Comparison of ENCODE assay signal across 23 cellular contexts in the genomic region with DNA sequence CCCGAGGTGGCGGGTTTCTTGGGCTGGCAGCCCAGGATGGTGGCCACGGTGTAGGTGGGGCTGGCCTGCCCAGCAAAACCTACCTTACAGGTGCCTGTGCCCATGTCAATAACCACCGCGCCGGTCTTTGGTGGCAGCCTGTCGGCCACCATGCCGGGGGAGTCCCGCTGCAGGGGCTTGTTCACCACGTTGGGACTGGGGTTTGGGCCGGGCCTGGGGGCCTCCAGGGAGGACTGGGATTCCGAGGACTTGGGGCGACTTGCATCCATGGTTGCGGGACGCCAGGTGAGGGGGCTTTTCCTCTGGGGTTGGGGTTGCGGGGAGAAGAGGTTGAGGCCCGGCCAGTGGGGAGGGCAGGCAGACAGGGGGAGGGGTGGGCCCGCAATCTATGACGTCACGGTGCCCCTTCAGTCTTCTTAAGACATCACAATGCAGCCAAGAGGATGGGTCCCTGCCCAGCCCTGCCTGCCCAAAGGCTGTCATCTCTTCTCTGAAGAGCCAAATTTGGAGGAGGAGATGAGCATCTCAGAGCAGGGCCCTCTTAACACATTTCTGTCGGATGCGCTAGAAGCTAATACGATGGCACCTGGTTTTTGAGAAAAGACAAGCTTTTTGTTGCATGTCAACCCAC. TPM values are rescaled to one million over a fixed set of nuclear protein-coding genes. Genes with fewer than 3 reads are reported as not detected.
DNase-seq lines count a peak whose midpoint lies in the region; ATAC-seq, FAIRE-seq and TF ChIP-seq lines count a peak whose summit lies in the region.
"Had no signal": no experiment of that assay in that cellular context is flagged by ENCODE, and none has a peak within 500 bp of the region (broad histone marks: within the 10 kb centered on the region; RNA-seq: fewer than 3 reads in every experiment).

A gene with protein sequence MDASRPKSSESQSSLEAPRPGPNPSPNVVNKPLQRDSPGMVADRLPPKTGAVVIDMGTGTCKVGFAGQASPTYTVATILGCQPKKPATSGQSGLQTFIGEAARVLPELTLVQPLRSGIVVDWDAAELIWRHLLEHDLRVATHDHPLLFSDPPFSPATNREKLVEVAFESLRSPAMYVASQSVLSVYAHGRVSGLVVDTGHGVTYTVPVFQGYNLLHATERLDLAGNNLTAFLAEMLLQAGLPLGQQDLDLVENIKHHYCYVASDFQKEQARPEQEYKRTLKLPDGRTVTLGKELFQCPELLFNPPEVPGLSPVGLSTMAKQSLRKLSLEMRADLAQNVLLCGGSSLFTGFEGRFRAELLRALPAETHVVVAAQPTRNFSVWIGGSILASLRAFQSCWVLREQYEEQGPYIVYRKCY (minus strand): TSS at position 363 of the 631 bp plus-strand sequence. CDS start 94 bp downstream, at position 269.

- no peak within 1 kb of the TSS for H3K4me2 ChIP-seq in HepG2 (ENCODE audit: low read depth, low read length)
- H3K4me2 ChIP-seq in osteoblast (ENCODE audit: insufficient read depth, low read length) = no peak within 1 kb of the TSS
- no peak within 1 kb of the TSS for H3K4me2 ChIP-seq in MM.1S (ENCODE audit: low read depth, low read length)
- H3K4me2 ChIP-seq: BLaER1 had no signal

- intact Hi-C loops in HepG2 (cut with micrococcal nuclease; ENCODE audit: unreplicated experiment) = no loop called here
- intact Hi-C loops in right lobe of liver (cut with DNase I) = no loop called here

- no peak for TF ChIP-seq RAD21 in HepG2 (CRISPR knock-in tag; IDR thresholded peaks at IDR 0.05)

- DNase-seq in HepG2 (ENCODE audit: low spot score) (no peak), right lobe of liver (no peak), T-helper 17 cell (no peak), osteoblast (ENCODE audit: insufficient read length, low spot score, missing footprints) (peak; percentile 53), MM.1S (no peak), SIG-M5 treated with dmso at 0.1 percent for 504 hours (lab: John Stamatoyannopoulos, UW; ENCODE audit: unreplicated experiment) (no peak)
- DNase-seq: CD4-positive, alpha-beta T cell; GOT3; HCEC 1CT; Karpas-422; NCI-H2029; NCI-H446; NCI-H526; SHP77 treated with DMSO at 0.1 percent for 48 hours had no signal

- H3K9me3 ChIP-seq in HepG2 (ENCODE audit: low read length) = no peaks in the 10 kb centered on the region
- no peaks in the 10 kb centered on the region for H3K9me3 ChIP-seq in right lobe of liver
- no peaks in the 10 kb centered on the region for H3K9me3 ChIP-seq in T-helper 17 cell (ENCODE audit: control insufficient read depth, low read length, poor library complexity, severe bottlenecking)
- H3K9me3 ChIP-seq in osteoblast (ENCODE audit: low read depth, low read length) = no peaks in the 10 kb centered on the region
- H3K9me3 ChIP-seq in MM.1S (replicated peaks; ENCODE audit: insufficient read depth, low read length) = no peaks in the 10 kb centered on the region
- H3K9me3 ChIP-seq: BLaER1 had no signal

- H3K4me1 ChIP-seq in HepG2 (ENCODE audit: insufficient read depth, low read length) (no peaks in the 10 kb centered on the region), right lobe of liver (no peaks in the 10 kb centered on the region), osteoblast (ENCODE audit: insufficient read depth, low read length) (no peaks in the 10 kb centered on the region), MM.1S (ENCODE audit: low read length) (no peaks in the 10 kb centered on the region)

- H3K4me3 Mint-ChIP-seq in T-helper 17 cell = no peak within 1 kb of the TSS
- H3K4me3 Mint-ChIP-seq: CD4-positive, alpha-beta T cell had no signal

- peak within 1 kb of the TSS; percentile 51 for H3K27ac Mint-ChIP-seq in T-helper 17 cell
- H3K27ac Mint-ChIP-seq: CD4-positive, alpha-beta T cell had no signal

- H3K9me2 ChIP-seq in MM.1S (replicated peaks; ENCODE audit: insufficient read depth, low read length) = no peaks in the 10 kb centered on the region

- H3K27me3 Mint-ChIP-seq in T-helper 17 cell = no peaks in the 10 kb centered on the region

- H3K27ac ChIP-seq in HepG2 (ENCODE audit: extremely low read length, insufficient read depth, low read length) (no peak within 1 kb of the TSS), right lobe of liver (no peak within 1 kb of the TSS), osteoblast (ENCODE audit: low read depth, low read length) (no peak within 1 kb of the TSS), MM.1S (ENCODE audit: low read length) (no peak within 1 kb of the TSS)
- H3K27ac ChIP-seq: BLaER1, SK-N-MC had no signal

- peaks cover 41% of the 10 kb centered on the region for H3K4me1 Mint-ChIP-seq in T-helper 17 cell

- no peaks in the 10 kb centered on the region for H3K79me2 ChIP-seq in HepG2 (ENCODE audit: insufficient read depth, low read length)
- no peaks in the 10 kb centered on the region for H3K79me2 ChIP-seq in osteoblast (ENCODE audit: insufficient read depth, low read length)
- no peaks in the 10 kb centered on the region for H3K79me2 ChIP-seq in MM.1S (ENCODE audit: low read length)

- H3K36me3 ChIP-seq in HepG2 (replicated peaks in 1 of 2; ENCODE audit: control insufficient read depth in 1 of 2, insufficient read depth in 2 of 2, low read length in 2 of 2) (no peaks in the 10 kb centered on the region), right lobe of liver (no peaks in the 10 kb centered on the region), osteoblast (ENCODE audit: insufficient read depth, low read length) (no peaks in the 10 kb centered on the region), MM.1S (replicated peaks; ENCODE audit: insufficient read depth, low read length) (no peaks in the 10 kb centered on the region)
- H3K36me3 ChIP-seq: BLaER1 had no signal

- no peak within 1 kb of the TSS for H3K4me3 ChIP-seq in HepG2 (replicated peaks in 1 of 3; ENCODE audit: insufficient read depth in 1 of 3, low read depth in 2 of 3, low read length in 3 of 3)
- no peak within 1 kb of the TSS for H3K4me3 ChIP-seq in right lobe of liver
- no peak within 1 kb of the TSS for H3K4me3 ChIP-seq in osteoblast (ENCODE audit: insufficient read depth, low read length)
- H3K4me3 ChIP-seq in MM.1S (ENCODE audit: low read length) = no peak within 1 kb of the TSS
- H3K4me3 ChIP-seq: BLaER1, SK-N-MC had no signal

- 51% methylated on average over 11 of the region's 23 CpGs for WGBS in HepG2 (ENCODE audit: low lambda C conversion rate)
- 63% methylated on average over 11 of the region's 23 CpGs for WGBS in right lobe of liver (ENCODE audit: insufficient coverage, low coverage, low lambda C conversion rate, missing lambda C conversion rate)

- no peak for TF ChIP-seq POLR2A in HepG2 (IDR thresholded peaks at IDR 0.05; ENCODE audit: insufficient read depth in 1 of 2, low read depth in 2 of 2, low read length in 2 of 2)
- TF ChIP-seq POLR2A in right lobe of liver (IDR thresholded peaks at IDR 0.05) = no peak

- CTCF ChIA-PET in HepG2 (lab: Yijun Ruan, JAX; ENCODE audit: low intra/inter-chr PET ratio, low total read pairs) = interaction anchor here (0.5 kb wide), 1 partner anchor 56 kb away, joined by 3 read pairs; no protein-coding TSS in a partner anchor

- H3K9ac ChIP-seq in HepG2 (ENCODE audit: insufficient read depth, low read depth, low read length) (no peak within 1 kb of the TSS), MM.1S (ENCODE audit: low read length) (no peak within 1 kb of the TSS)
- H3K9ac ChIP-seq: BLaER1 had no signal

- H3K27me3 ChIP-seq in HepG2 (ENCODE audit: control insufficient read depth in 1 of 2, insufficient read depth in 2 of 2, low read length in 2 of 2) (no peaks in the 10 kb centered on the region; a peak in 1 of 5 replicates), right lobe of liver (no peaks in the 10 kb centered on the region), osteoblast (ENCODE audit: insufficient read depth, low read length) (no peaks in the 10 kb centered on the region), MM.1S (replicated peaks; ENCODE audit: insufficient read depth, low read length) (peaks cover 20% of the 10 kb centered on the region)
- H3K27me3 ChIP-seq: BLaER1 had no signal

- TF ChIP-seq CTCF in HepG2 (CRISPR knock-in tag; IDR thresholded peaks at IDR 0.05) (no peak), right lobe of liver (IDR thresholded peaks at IDR 0.05) (no peak), osteoblast (IDR thresholded peaks at IDR 0.05; ENCODE audit: extremely low read depth, low read depth, low read length) (no peak), MM.1S (IDR thresholded peaks at IDR 0.05; ENCODE audit: low read length) (no peak)

- ATAC-seq in HepG2 (no peak), right lobe of liver (no peak), T-helper 17 cell (no peak), GM21723 (IDR thresholded peaks at IDR 0.05; ENCODE audit: unreplicated experiment) (no peak)

- TF ChIP-seq EP300 in HepG2 (IDR thresholded peaks at IDR 0.05; ENCODE audit: low read depth in 2 of 2, low read length in 2 of 2) (no peak), HepG2 (CRISPR knock-in tag; IDR thresholded peaks at IDR 0.05; ENCODE audit: borderline replicate concordance) (no peak)

- POLR2A ChIA-PET in HepG2 (lab: Yijun Ruan, JAX) = no interaction called here

- no peak for FAIRE-seq in HepG2 (lab: Jason Lieb, UNC)
- FAIRE-seq: A204.1, D721Med, GM18507 had no signal

- no peaks in the 10 kb centered on the region for H3K36me3 Mint-ChIP-seq in T-helper 17 cell (ENCODE audit: low read depth)

- H2AFZ ChIP-seq in HepG2 (ENCODE audit: low read length) = no peak within 1 kb of the TSS
- H2AFZ ChIP-seq in osteoblast (ENCODE audit: low read length) = no peak within 1 kb of the TSS
- H2AFZ ChIP-seq in MM.1S (ENCODE audit: low read length) = no peak within 1 kb of the TSS

- BruUV-seq in HepG2 (replicated peaks; lab: Mats Ljungman, UMichigan) = no TSS peak

- no peaks in the 10 kb centered on the region for H3F3A ChIP-seq in MM.1S (ENCODE audit: insufficient read depth, low read length)

- no peaks in the 10 kb centered on the region for H4K20me1 ChIP-seq in HepG2 (ENCODE audit: insufficient read depth, low read length)
- no peaks in the 10 kb centered on the region for H4K20me1 ChIP-seq in osteoblast (ENCODE audit: insufficient read depth, low read length)
- no peaks in the 10 kb centered on the region for H4K20me1 ChIP-seq in MM.1S (ENCODE audit: insufficient read depth, low read length)
- H4K20me1 ChIP-seq: BLaER1 had no signal

- in situ Hi-C loops in HepG2 (cut with HindIII; ENCODE audit: extremely low pct_ligation_motif_present, low pct_unique_long_range_greater_than_20kb) = no loop called here

RNA-seq across cellular contexts. Expression of the gene that starts here (rescaled TPM):
- total RNA-seq in HepG2 (2016; rRNA removed; fragmentation: Illumina TruSeq; extraction: Trizol) (not detected in 2 replicates), right lobe of liver (not detected), T-helper 17 cell (not detected), osteoblast (not detected in 2 replicates)
- not detected in 2 replicates for total RNA-seq in HepG2 (2016; cell fraction: cytosol; rRNA removed; fragmentation: Illumina TruSeq; extraction: Trizol; ENCODE audit: low read depth)
- total RNA-seq in HepG2 (2016; cell fraction: insoluble cytoplasmic fraction; rRNA removed; fragmentation: Illumina TruSeq; extraction: Trizol) = not detected in 2 replicates
- total RNA-seq in HepG2 (2016; cell fraction: membrane; rRNA removed; fragmentation: Illumina TruSeq; extraction: Trizol) = not detected in 2 replicates
- total RNA-seq in HepG2 (2016; cell fraction: nucleus; rRNA removed; fragmentation: Illumina TruSeq; extraction: Trizol) = not detected in 2 replicates
- not detected in 2 replicates for polyA plus RNA-seq in HepG2 (2011; rRNA removed)
- polyA plus RNA-seq in HepG2 (2011; cell fraction: cytosol; rRNA removed) = not detected in 2 replicates
- polyA plus RNA-seq in HepG2 (2011; cell fraction: nucleus; rRNA removed) = not detected in 2 replicates
- not detected in 2 replicates for polyA plus RNA-seq in HepG2 (2012)
- polyA plus RNA-seq in HepG2 (2016; cell fraction: cytosol; fragmentation: Illumina TruSeq; extraction: Trizol; ENCODE audit: low read depth) = not detected in 2 replicates
- not detected in 2 replicates for polyA plus RNA-seq in HepG2 (2016; cell fraction: insoluble cytoplasmic fraction; fragmentation: Illumina TruSeq; extraction: Trizol; ENCODE audit: low read depth)
- not detected in 2 replicates for polyA plus RNA-seq in HepG2 (2016; cell fraction: membrane; fragmentation: Illumina TruSeq; extraction: Trizol; ENCODE audit: low read depth)
- not detected in 2 replicates for polyA plus RNA-seq in HepG2 (2016; cell fraction: nucleus; fragmentation: Illumina TruSeq; extraction: Trizol; ENCODE audit: insufficient read depth, low read depth)
- polyA minus RNA-seq in HepG2 (2011; rRNA and poly(A)+ RNA removed; ENCODE audit: low replicate concordance) = not detected in 2 replicates
- not detected in 2 replicates for polyA minus RNA-seq in HepG2 (2011; cell fraction: cytosol; rRNA and poly(A)+ RNA removed)
- not detected in 2 replicates for polyA minus RNA-seq in HepG2 (2011; cell fraction: nucleus; rRNA and poly(A)+ RNA removed)
- total RNA-seq: CD4-positive, alpha-beta T cell; G401; M059J had no signal
- polyA plus RNA-seq: AG04450 had no signal

Comparison
In these comparisons a context has a peak if more than half of its experiments do, and no peak if none do; other contexts are left out.
1. Peak in DNase-seq in osteoblast; RNA of the gene not detected or under 1 TPM.